ENCODE assay signal across 13 cellular contexts in genomic region chr3:189001559-189001958, GRCh38.
DNase-seq lines count a peak whose midpoint lies in the region; ATAC-seq and TF ChIP-seq lines count a peak whose summit lies in the region.
"Had no signal": no experiment of that assay in that cellular context is flagged by ENCODE, and none has a peak within 500 bp of the region (broad histone marks: within the 10 kb centered on the region; RNA-seq: fewer than 3 reads in every experiment).

No MANE protein-coding gene starts in this region.

- ATAC-seq in RWPE2 (ENCODE audit: low read depth) = peak; percentile 83

- no peaks in the 10 kb centered on the region for H3K79me2 ChIP-seq in GM23248 (ENCODE audit: insufficient read depth)
- H3K79me2 ChIP-seq in smooth muscle cell (ENCODE audit: low read depth) = no peaks in the 10 kb centered on the region

- H3K9ac ChIP-seq in GM23248 (no peak overlapping the region), smooth muscle cell (ENCODE audit: low read depth) (no peak overlapping the region)

- peaks cover 12% of the 10 kb centered on the region; the same call in 1 of the 2 replicates for H3F3A ChIP-seq in GM23248 (ENCODE audit: insufficient read depth)
- H3F3A ChIP-seq in smooth muscle cell (ENCODE audit: low read depth) = no peaks in the 10 kb centered on the region

- no peak for TF ChIP-seq CTCF in RWPE2 (IDR thresholded peaks at IDR 0.05; ENCODE audit: poor library complexity, severe bottlenecking)
- TF ChIP-seq CTCF in fibroblast of pulmonary artery (IDR thresholded peaks at IDR 0.05; ENCODE audit: low read length, missing control alignments) = no peak
- TF ChIP-seq CTCF in smooth muscle cell (IDR thresholded peaks at IDR 0.05; ENCODE audit: borderline replicate concordance, insufficient read depth, poor library complexity, severe bottlenecking) = no peak

- in situ Hi-C loops in GM23248 (cut with MboI) = no loop called here

- H3K27me3 Mint-ChIP-seq in CD4-positive, alpha-beta memory T cell = no peaks in the 10 kb centered on the region

- H3K27me3 ChIP-seq in GM23248 (replicated peaks; ENCODE audit: insufficient read depth) = no peaks in the 10 kb centered on the region
- H3K27me3 ChIP-seq in RWPE2 (ENCODE audit: insufficient read depth, poor library complexity, severe bottlenecking) = no peaks in the 10 kb centered on the region
- H3K27me3 ChIP-seq in smooth muscle cell (ENCODE audit: low read depth) = no peaks in the 10 kb centered on the region
- H3K27me3 ChIP-seq in CD4-positive, alpha-beta memory T cell (ENCODE audit: insufficient read depth, low read length) = no peaks in the 10 kb centered on the region

- no peak overlapping the region for H3K27ac Mint-ChIP-seq in CD4-positive, alpha-beta memory T cell

- H3K4me2 ChIP-seq in GM23248 (ENCODE audit: unreplicated experiment) (no peak overlapping the region), smooth muscle cell (peak overlapping the region; percentile 26)

- CTCF ChIA-PET in CD4-positive, alpha-beta memory T cell (lab: Charles Lee; ENCODE audit: partially characterized antibody) = interaction anchor here (1.8 to 2.2 kb wide), 2 partner anchors 25 to 1262 kb away, joined by 5 to 7 read pairs; no protein-coding TSS in a partner anchor

- H3K9me3 Mint-ChIP-seq in CD4-positive, alpha-beta memory T cell = no peaks in the 10 kb centered on the region

- no peaks in the 10 kb centered on the region for H3K36me3 Mint-ChIP-seq in CD4-positive, alpha-beta memory T cell

- no peak overlapping the region for H3K4me3 Mint-ChIP-seq in CD4-positive, alpha-beta memory T cell

- H3K9me3 ChIP-seq in GM23248 (ENCODE audit: low read depth) (no peaks in the 10 kb centered on the region), RWPE2 (ENCODE audit: severe bottlenecking) (no peaks in the 10 kb centered on the region), smooth muscle cell (replicated peaks; ENCODE audit: low read depth) (no peaks in the 10 kb centered on the region)
- no peaks in the 10 kb centered on the region for H3K9me3 ChIP-seq in CD4-positive, alpha-beta memory T cell (ENCODE audit: control insufficient read depth in 1 of 2, low read length in 2 of 2)

- H3K4me1 Mint-ChIP-seq in CD4-positive, alpha-beta memory T cell = no peaks in the 10 kb centered on the region

- POLR2A ChIA-PET in CD4-positive, alpha-beta memory T cell (lab: Charles Lee; ENCODE audit: partially characterized antibody) = no interaction called here

- no peak overlapping the region for H3K4me3 ChIP-seq in GM23248
- H3K4me3 ChIP-seq in RWPE2 (ENCODE audit: severe bottlenecking) = no peak overlapping the region
- H3K4me3 ChIP-seq in fibroblast of pulmonary artery (replicated peaks; ENCODE audit: low read depth, low read length) = no peak overlapping the region
- H3K4me3 ChIP-seq in smooth muscle cell = no peak overlapping the region
- H3K4me3 ChIP-seq in CD4-positive, alpha-beta memory T cell (ENCODE audit: low read length in 2 of 2) = no peak overlapping the region
- H3K4me3 ChIP-seq: skin epidermis had no signal

- H3K36me3 ChIP-seq in GM23248 (ENCODE audit: low read depth) (no peaks in the 10 kb centered on the region), RWPE2 (ENCODE audit: low read depth) (no peaks in the 10 kb centered on the region), smooth muscle cell (ENCODE audit: low read depth) (no peaks in the 10 kb centered on the region)
- no peaks in the 10 kb centered on the region for H3K36me3 ChIP-seq in CD4-positive, alpha-beta memory T cell (ENCODE audit: insufficient read depth, low read length)

- H3K4me1 ChIP-seq in GM23248 (ENCODE audit: insufficient read depth) (peaks cover 8% of the 10 kb centered on the region), RWPE2 (ENCODE audit: insufficient read depth, poor library complexity, severe bottlenecking) (no peaks in the 10 kb centered on the region), smooth muscle cell (ENCODE audit: low read depth) (no peaks in the 10 kb centered on the region)
- H3K4me1 ChIP-seq in CD4-positive, alpha-beta memory T cell (ENCODE audit: insufficient read depth, low read length) = no peaks in the 10 kb centered on the region

- DNase-seq in GM23248 (peak; percentile 92), RWPE2 (ENCODE audit: low spot score) (no peak), fibroblast of pulmonary artery (ENCODE audit: low read depth) (peak; percentile 66), smooth muscle cell (lab: John Stamatoyannopoulos, UW; ENCODE audit: unreplicated experiment) (no peak), NCI-H526 treated with DMSO at 0.1 percent for 48 hours (lab: John Stamatoyannopoulos, UW) (no peak), retina (no peak)
- DNase-seq in CD4-positive, alpha-beta memory T cell = no peak
- DNase-seq: activated CD8-positive, alpha-beta memory T cell treated with anti-CD3 and anti-CD28 coated beads, Interleukin-2, amount 50 U/mL, for 4 hours; anterior cingulate cortex; NCI-H446; SHP77 had no signal

- H2AFZ ChIP-seq in GM23248 (0 out of 2 replicates have a peak overlapping the region, but pooled peaks have one; percentile 9), smooth muscle cell (ENCODE audit: low read depth) (no peak overlapping the region)

- H3K27ac ChIP-seq in GM23248 = no peak overlapping the region
- no peak overlapping the region for H3K27ac ChIP-seq in RWPE2 (ENCODE audit: poor library complexity, severe bottlenecking)
- peak overlapping the region; percentile 40 for H3K27ac ChIP-seq in smooth muscle cell (ENCODE audit: low read depth)
- H3K27ac ChIP-seq in CD4-positive, alpha-beta memory T cell (ENCODE audit: low read depth, low read length) = no peak overlapping the region
- H3K27ac ChIP-seq: skin epidermis, VCaP had no signal

- intact Hi-C loops in CD4-positive, alpha-beta memory T cell (cut with micrococcal nuclease) = no loop called here

- H4K20me1 ChIP-seq in GM23248 (ENCODE audit: insufficient read depth) (no peaks in the 10 kb centered on the region), smooth muscle cell (ENCODE audit: low read depth) (no peaks in the 10 kb centered on the region)

- H3K9me2 ChIP-seq in GM23248 (ENCODE audit: insufficient read depth) = no peaks in the 10 kb centered on the region; the same call in 1 of the 2 replicates

Comparison
In these comparisons a context has a peak if more than half of its experiments do, and no peak if none do; other contexts are left out.
1. DNase-seq: peak in GM23248 (single experiment) and fibroblast of pulmonary artery (single experiment); none in RWPE2 (single experiment), smooth muscle cell (single experiment), NCI-H526 treated with DMSO at 0.1 percent for 48 hours (single experiment), retina (single experiment) and CD4-positive, alpha-beta memory T cell (0 of 5).